In the genomic region with DNA sequence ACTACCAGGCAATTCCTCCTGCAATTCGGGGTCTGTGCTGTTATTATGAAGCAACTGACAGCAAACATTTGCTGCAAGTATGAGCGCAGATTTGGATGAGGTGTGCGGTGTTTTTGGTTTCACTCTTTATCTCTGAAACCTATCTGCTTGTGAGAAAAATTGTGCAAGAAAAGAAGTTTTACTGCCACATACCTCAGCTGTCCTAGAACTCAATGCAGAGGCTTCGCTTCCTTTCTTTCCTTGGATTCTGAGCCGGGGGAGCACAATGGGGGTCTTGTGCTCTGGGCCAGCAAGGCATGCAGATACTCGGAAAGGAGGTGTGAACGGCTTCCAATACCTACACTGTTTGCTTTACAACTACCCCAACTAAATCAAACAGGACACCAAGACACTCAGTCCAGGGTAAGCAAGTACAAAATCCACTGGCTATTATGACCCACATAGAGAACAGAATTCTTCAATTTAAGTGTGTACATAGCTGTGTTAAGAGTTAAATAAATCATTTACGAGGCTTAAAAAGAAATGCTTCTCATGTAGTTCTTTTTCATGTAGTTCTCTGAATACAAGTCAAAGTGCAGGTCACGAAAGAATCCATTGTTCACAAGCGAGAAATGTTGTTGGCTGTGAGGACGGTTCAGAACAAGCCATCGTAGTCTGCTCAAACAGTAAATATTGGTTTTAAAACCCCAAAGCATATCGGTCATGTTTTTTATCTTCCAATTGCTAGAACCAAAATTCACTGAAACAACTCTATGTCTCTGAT, we compare ENCODE assay signal across 1 cellular context.
TF ChIP-seq lines count a peak whose summit lies in the region.

No MANE protein-coding gene starts in this region.

TF ChIP-seq in HepG2, 621 proteins besides CTCF, POLR2A, EP300 and RAD21 (continued from another document):
- TF ChIP-seq, protein P1, sequence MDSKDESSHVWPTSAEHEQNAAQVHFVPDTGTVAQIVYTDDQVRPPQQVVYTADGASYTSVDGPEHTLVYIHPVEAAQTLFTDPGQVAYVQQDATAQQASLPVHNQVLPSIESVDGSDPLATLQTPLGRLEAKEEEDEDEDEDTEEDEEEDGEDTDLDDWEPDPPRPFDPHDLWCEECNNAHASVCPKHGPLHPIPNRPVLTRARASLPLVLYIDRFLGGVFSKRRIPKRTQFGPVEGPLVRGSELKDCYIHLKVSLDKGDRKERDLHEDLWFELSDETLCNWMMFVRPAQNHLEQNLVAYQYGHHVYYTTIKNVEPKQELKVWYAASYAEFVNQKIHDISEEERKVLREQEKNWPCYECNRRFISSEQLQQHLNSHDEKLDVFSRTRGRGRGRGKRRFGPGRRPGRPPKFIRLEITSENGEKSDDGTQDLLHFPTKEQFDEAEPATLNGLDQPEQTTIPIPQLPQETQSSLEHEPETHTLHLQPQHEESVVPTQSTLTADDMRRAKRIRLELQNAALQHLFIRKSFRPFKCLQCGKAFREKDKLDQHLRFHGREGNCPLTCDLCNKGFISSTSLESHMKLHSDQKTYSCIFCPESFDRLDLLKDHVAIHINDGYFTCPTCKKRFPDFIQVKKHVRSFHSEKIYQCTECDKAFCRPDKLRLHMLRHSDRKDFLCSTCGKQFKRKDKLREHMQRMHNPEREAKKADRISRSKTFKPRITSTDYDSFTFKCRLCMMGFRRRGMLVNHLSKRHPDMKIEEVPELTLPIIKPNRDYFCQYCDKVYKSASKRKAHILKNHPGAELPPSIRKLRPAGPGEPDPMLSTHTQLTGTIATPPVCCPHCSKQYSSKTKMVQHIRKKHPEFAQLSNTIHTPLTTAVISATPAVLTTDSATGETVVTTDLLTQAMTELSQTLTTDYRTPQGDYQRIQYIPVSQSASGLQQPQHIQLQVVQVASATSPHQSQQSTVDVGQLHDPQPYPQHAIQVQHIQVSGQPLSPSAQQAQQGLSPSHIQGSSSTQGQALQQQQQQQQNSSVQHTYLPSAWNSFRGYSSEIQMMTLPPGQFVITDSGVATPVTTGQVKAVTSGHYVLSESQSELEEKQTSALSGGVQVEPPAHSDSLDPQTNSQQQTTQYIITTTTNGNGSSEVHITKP (CRISPR knock-in tag; IDR thresholded peaks at IDR 0.05; ENCODE audit: low read depth): no peak
- TF ChIP-seq NFYB (CRISPR knock-in tag; IDR thresholded peaks at IDR 0.05) (no peak), ZNF253 (CRISPR knock-in tag; IDR thresholded peaks at IDR 0.05; ENCODE audit: borderline replicate concordance) (no peak), PLRG1 (conservative IDR thresholded peaks at IDR 0.05) (no peak), KLF16 (CRISPR knock-in tag; IDR thresholded peaks at IDR 0.05) (peak in 1 of 2 experiments; percentile 19; a peak in 1 of 4 replicates), SALL1 (CRISPR knock-in tag; IDR thresholded peaks at IDR 0.05) (peak; percentile 90), KDM1A (CRISPR knock-in tag; IDR thresholded peaks at IDR 0.05) (no peak), SUZ12 (IDR thresholded peaks at IDR 0.05; ENCODE audit: low read depth, low read length) (no peak), SIN3B (IDR thresholded peaks at IDR 0.05; ENCODE audit: low read length) (no peak), HOXA9 (CRISPR knock-in tag; IDR thresholded peaks at IDR 0.05; ENCODE audit: borderline replicate concordance) (no peak), ZNF629 (CRISPR knock-in tag; conservative IDR thresholded peaks at IDR 0.05) (no peak), MIER3 (CRISPR knock-in tag; IDR thresholded peaks at IDR 0.05; ENCODE audit: borderline replicate concordance) (no peak), XRCC5 (optimal IDR thresholded peaks at IDR 0.05; ENCODE audit: low read length) (no peak), NFIB (CRISPR knock-in tag; IDR thresholded peaks at IDR 0.05; ENCODE audit: borderline replicate concordance) (no peak), ZZZ3 (CRISPR knock-in tag; IDR thresholded peaks at IDR 0.05; ENCODE audit: borderline replicate concordance) (no peak), MLLT10 (CRISPR knock-in tag; IDR thresholded peaks at IDR 0.05) (no peak), FOXJ3 (CRISPR knock-in tag; IDR thresholded peaks at IDR 0.05; ENCODE audit: borderline replicate concordance) (peak; percentile 75; the same call in 1 of the 2 replicates), ZNF333 (CRISPR knock-in tag; IDR thresholded peaks at IDR 0.05; ENCODE audit: borderline replicate concordance) (no peak), ZSCAN20 (CRISPR knock-in tag; IDR thresholded peaks at IDR 0.05; ENCODE audit: borderline replicate concordance) (peak; percentile 77; the same call in 1 of the 2 replicates), MEIS1 (CRISPR knock-in tag; IDR thresholded peaks at IDR 0.05; ENCODE audit: borderline replicate concordance) (no peak), PHF21A (CRISPR knock-in tag; IDR thresholded peaks at IDR 0.05) (peak; percentile 62), ETV5 (CRISPR knock-in tag; IDR thresholded peaks at IDR 0.05; ENCODE audit: borderline replicate concordance) (peak; percentile 47; the same call in 1 of the 2 replicates), ZNF777 (CRISPR knock-in tag; IDR thresholded peaks at IDR 0.05) (peak; percentile 19; the same call in 1 of the 2 replicates), ZNF263 (CRISPR knock-in tag; IDR thresholded peaks at IDR 0.05) (no peak), EZH2 (conservative IDR thresholded peaks at IDR 0.05; ENCODE audit: low read depth, low read length) (no peak), IRX3 (CRISPR knock-in tag; IDR thresholded peaks at IDR 0.05; ENCODE audit: borderline replicate concordance, low read depth) (0 out of 2 replicates have a peak, but pooled peaks have one; percentile 9), GTF3A (CRISPR knock-in tag; conservative IDR thresholded peaks at IDR 0.05) (no peak)
- TF ChIP-seq, protein P2, sequence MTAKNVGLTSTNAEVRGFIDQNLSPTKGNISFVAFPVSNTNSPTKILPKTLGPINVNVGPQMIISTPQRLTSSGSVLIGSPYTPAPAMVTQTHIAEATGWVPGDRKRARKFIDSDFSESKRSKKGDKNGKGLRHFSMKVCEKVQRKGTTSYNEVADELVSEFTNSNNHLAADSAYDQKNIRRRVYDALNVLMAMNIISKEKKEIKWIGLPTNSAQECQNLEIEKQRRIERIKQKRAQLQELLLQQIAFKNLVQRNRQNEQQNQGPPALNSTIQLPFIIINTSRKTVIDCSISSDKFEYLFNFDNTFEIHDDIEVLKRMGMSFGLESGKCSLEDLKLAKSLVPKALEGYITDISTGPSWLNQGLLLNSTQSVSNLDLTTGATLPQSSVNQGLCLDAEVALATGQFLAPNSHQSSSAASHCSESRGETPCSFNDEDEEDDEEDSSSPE (CRISPR knock-in tag; IDR thresholded peaks at IDR 0.05): no peak
- TF ChIP-seq, protein P3, sequence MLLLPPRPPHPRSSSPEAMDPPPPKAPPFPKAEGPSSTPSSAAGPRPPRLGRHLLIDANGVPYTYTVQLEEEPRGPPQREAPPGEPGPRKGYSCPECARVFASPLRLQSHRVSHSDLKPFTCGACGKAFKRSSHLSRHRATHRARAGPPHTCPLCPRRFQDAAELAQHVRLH (CRISPR knock-in tag; IDR thresholded peaks at IDR 0.05; ENCODE audit: borderline replicate concordance, low read depth): peak; percentile 83; the same call in 1 of the 2 replicates
- TF ChIP-seq, protein P4, sequence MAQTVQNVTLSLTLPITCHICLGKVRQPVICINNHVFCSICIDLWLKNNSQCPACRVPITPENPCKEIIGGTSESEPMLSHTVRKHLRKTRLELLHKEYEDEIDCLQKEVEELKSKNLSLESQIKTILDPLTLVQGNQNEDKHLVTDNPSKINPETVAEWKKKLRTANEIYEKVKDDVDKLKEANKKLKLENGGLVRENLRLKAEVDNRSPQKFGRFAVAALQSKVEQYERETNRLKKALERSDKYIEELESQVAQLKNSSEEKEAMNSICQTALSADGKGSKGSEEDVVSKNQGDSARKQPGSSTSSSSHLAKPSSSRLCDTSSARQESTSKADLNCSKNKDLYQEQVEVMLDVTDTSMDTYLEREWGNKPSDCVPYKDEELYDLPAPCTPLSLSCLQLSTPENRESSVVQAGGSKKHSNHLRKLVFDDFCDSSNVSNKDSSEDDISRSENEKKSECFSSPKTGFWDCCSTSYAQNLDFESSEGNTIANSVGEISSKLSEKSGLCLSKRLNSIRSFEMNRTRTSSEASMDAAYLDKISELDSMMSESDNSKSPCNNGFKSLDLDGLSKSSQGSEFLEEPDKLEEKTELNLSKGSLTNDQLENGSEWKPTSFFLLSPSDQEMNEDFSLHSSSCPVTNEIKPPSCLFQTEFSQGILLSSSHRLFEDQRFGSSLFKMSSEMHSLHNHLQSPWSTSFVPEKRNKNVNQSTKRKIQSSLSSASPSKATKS (CRISPR knock-in tag; IDR thresholded peaks at IDR 0.05): 0 out of 2 replicates have a peak, but pooled peaks have one; percentile 48
